In genomic region chr4:18458465-18458864, GRCh38 we compare ENCODE assay signal across 9 cellular contexts.
"Had no signal": no experiment of that assay in that cellular context is flagged by ENCODE, and none has a peak within 500 bp of the region (broad histone marks: within the 10 kb centered on the region; RNA-seq: fewer than 3 reads in every experiment).

No MANE protein-coding gene starts in this region.

- H3K9ac ChIP-seq: KMS-11 had no signal

- H3K36me3 ChIP-seq: HAP-1 had no signal

- H3K27ac ChIP-seq: HL-60, KMS-11 had no signal

- H3K4me1 ChIP-seq: HAP-1 had no signal

- DNase-seq: H7, HFFc6, Karpas-422, KBM-7 had no signal

- H2AFZ ChIP-seq: GM23338 had no signal

- H3K4me2 ChIP-seq: GM23338, KMS-11 had no signal

- H3K9me3 ChIP-seq: HAP-1 had no signal

- ATAC-seq: GM23338, HCT116 had no signal

- H3K4me3 ChIP-seq: GM23338, HAP-1 had no signal
